In the genomic region with DNA sequence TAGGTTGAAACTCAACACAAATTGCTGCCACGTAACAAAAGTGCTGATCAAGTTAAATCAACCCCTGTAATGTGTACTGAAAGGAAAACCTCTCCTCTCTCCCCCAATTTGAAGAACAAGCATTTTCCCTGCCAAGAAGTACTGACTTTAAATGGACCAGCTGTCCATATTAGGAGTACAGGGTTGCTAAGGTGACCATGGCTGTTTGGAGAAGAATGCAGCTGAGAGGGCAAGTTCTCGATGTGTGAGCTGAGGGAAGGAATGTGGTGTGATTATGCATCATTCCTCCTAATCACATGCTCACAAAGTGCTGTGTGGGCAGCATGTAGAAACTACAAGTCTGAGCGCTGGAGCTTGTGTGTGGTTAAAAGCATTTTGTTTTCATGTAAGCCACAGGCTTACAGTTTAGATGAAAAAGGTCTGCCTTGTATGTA, we compare ENCODE assay signal across 8 cellular contexts. TPM values are rescaled to one million over a fixed set of nuclear protein-coding genes. Genes with fewer than 3 reads are reported as not detected.
DNase-seq lines count a peak whose midpoint lies in the region; ATAC-seq and TF ChIP-seq lines count a peak whose summit lies in the region.

No MANE protein-coding gene starts in this region.

- peak; percentile 96 for DNase-seq in GM04504 (ENCODE audit: low read depth)
- no peak for DNase-seq in activated naive CD8-positive, alpha-beta T cell treated with anti-CD3 and anti-CD28 coated beads, Interleukin-2, amount 10 ng/mL, durations not matched to agents 7 days and 5 days
- DNase-seq in head of caudate nucleus = peak in 38 of 42 donors; percentile 15 to 87 (median 56)
- DNase-seq in ovary = peak; percentile 52 to 76 (median 57)
- DNase-seq in NOMO-1 treated with dmso at 0.1 percent for 144 hours (lab: John Stamatoyannopoulos, UW; ENCODE audit: unreplicated experiment) = no peak

- no peaks in the 10 kb centered on the region for H3K9me3 ChIP-seq in KOPT-K1 (ENCODE audit: insufficient read depth, low read length, poor library complexity, severe bottlenecking)
- no peaks in the 10 kb centered on the region for H3K9me3 ChIP-seq in ovary

- POLR2A ChIA-PET in activated naive CD8-positive, alpha-beta T cell treated with anti-CD3 and anti-CD28 coated beads, Interleukin-2, amount 10 ng/mL, durations not matched to agents 7 days and 5 days (lab: Charles Lee) = no interaction called here

- no peak for TF ChIP-seq POLR2A in ovary (IDR thresholded peaks at IDR 0.05)

- H3K9me3 Mint-ChIP-seq in activated naive CD8-positive, alpha-beta T cell treated with anti-CD3 and anti-CD28 coated beads, Interleukin-2, amount 10 ng/mL, durations not matched to agents 7 days and 5 days = no peaks in the 10 kb centered on the region

- no peak overlapping the region for H3K4me3 ChIP-seq in ovary

- H3K4me1 Mint-ChIP-seq in activated naive CD8-positive, alpha-beta T cell treated with anti-CD3 and anti-CD28 coated beads, Interleukin-2, amount 10 ng/mL, durations not matched to agents 7 days and 5 days = peaks cover 9% of the 10 kb centered on the region

- peaks cover 13% of the 10 kb centered on the region for H3K36me3 Mint-ChIP-seq in activated naive CD8-positive, alpha-beta T cell treated with anti-CD3 and anti-CD28 coated beads, Interleukin-2, amount 10 ng/mL, durations not matched to agents 7 days and 5 days

- TF ChIP-seq CTCF in ovary (IDR thresholded peaks at IDR 0.05) = no peak

- H3K4me1 ChIP-seq in ovary (ENCODE audit: insufficient read depth) = no peaks in the 10 kb centered on the region

- WGBS in ovary, 3 donors = 2 to 3% (median 3%) methylated on average over 3 of the region's 3 CpGs

- peak overlapping the region; percentile 17 for H3K4me3 Mint-ChIP-seq in activated naive CD8-positive, alpha-beta T cell treated with anti-CD3 and anti-CD28 coated beads, Interleukin-2, amount 10 ng/mL, durations not matched to agents 7 days and 5 days

- peaks cover 13% of the 10 kb centered on the region for H3K36me3 ChIP-seq in KOPT-K1 (ENCODE audit: insufficient read depth, low read length)
- H3K36me3 ChIP-seq in ovary = no peaks in the 10 kb centered on the region

- intact Hi-C loops in head of caudate nucleus (cut with DNase I) = no loop called here
- intact Hi-C loops in ovary (cut with DNase I) = no loop called here

- no peaks in the 10 kb centered on the region for H3K27me3 ChIP-seq in ovary

- no peaks in the 10 kb centered on the region for H3K27me3 Mint-ChIP-seq in activated naive CD8-positive, alpha-beta T cell treated with anti-CD3 and anti-CD28 coated beads, Interleukin-2, amount 10 ng/mL, durations not matched to agents 7 days and 5 days

- H3K27ac ChIP-seq in KOPT-K1 (ENCODE audit: low read depth, low read length, poor library complexity, severe bottlenecking) (peak overlapping the region; percentile 31), ovary (peak overlapping the region in 1 of 2 donors; percentile 69)

- ATAC-seq in GM21786 (IDR thresholded peaks at IDR 0.05; ENCODE audit: unreplicated experiment) = peak; percentile 85
- peak; percentile 78 for ATAC-seq in activated naive CD8-positive, alpha-beta T cell treated with anti-CD3 and anti-CD28 coated beads, Interleukin-2, amount 10 ng/mL, durations not matched to agents 7 days and 5 days (ENCODE audit: low read depth)
- no peak for ATAC-seq in HG02840 (IDR thresholded peaks at IDR 0.05; ENCODE audit: low FRiP score, unreplicated experiment)

- no peak for TF ChIP-seq EP300 in ovary (IDR thresholded peaks at IDR 0.05)

- H3K27ac Mint-ChIP-seq in activated naive CD8-positive, alpha-beta T cell treated with anti-CD3 and anti-CD28 coated beads, Interleukin-2, amount 10 ng/mL, durations not matched to agents 7 days and 5 days = no peak overlapping the region

RNA-seq across cellular contexts. Expression of a gene that starts 50.9 kb away (rescaled TPM):
- total RNA-seq in activated naive CD8-positive, alpha-beta T cell treated with anti-CD3 and anti-CD28 coated beads, Interleukin-2, amount 10 ng/mL, durations not matched to agents 7 days and 5 days = 100 to 1,000 TPM; 141 to 144 TPM
- 100 to 1,000 TPM in 6 of 7 donors, 10 to 100 TPM in 1; 86.0 to 141 (median 109) TPM for total RNA-seq in ovary
- polyA plus RNA-seq in ovary = 100 to 1,000 TPM in 1 of 2 donors, 10 to 100 TPM in 1; 68.1 to 115 TPM

Comparison
In these comparisons a context has a peak if more than half of its experiments do, and no peak if none do; other contexts are left out.
1. DNase-seq: peak in GM04504 (single experiment), head of caudate nucleus (38 of 42) and ovary (5 of 5); none in activated naive CD8-positive, alpha-beta T cell treated with anti-CD3 and anti-CD28 coated beads, Interleukin-2, amount 10 ng/mL, durations not matched to agents 7 days and 5 days (single experiment) and NOMO-1 treated with dmso at 0.1 percent for 144 hours (single experiment).